ENCODE assay signal across 1 cellular context in the genomic region with DNA sequence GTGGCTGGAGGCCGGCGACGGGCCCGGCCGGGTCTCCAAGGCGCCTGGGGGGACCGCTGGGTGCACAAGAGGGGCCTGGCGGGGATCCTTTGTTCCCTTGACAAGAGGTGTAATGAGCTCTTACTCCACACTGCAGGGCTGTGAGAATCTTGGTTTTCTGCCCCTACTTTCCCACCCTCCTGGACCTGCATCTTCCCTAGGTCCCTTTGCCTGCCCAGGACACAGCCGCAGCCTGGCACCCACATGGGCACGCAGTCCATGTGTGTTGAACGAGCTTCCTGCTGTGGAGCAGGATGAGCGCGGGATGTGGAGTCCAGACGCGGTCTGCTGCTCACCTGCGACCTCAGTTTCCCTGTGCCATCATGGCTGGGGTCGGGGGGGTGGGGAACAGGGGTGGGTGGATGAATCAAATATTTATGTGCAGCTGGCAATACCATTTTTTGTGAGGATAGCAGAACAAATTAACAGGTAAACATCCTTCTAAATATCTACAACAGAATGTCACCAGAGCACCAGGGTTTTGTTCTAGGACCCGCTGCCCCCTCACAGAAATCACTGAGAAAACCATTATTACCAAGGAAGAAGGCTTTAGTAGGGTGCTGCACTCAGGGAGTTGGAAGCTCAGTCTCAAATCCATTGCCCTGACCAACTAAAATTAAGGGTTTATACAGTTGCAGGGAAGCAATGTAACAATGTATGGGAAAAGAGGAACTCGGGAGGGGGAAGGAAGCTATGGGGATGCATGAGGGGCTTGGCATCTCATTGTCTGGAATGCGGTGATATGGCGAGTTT.
TF ChIP-seq lines count a peak whose summit lies in the region.

No MANE protein-coding gene starts in this region.

TF ChIP-seq in GM12878, 131 proteins besides CTCF, POLR2A, EP300 and RAD21:
- no peak for TF ChIP-seq SMC3 (IDR thresholded peaks at IDR 0.05; ENCODE audit: borderline replicate concordance, low read length)
- TF ChIP-seq NR2C1 (IDR thresholded peaks at IDR 0.05) = no peak
- peak; percentile 16 for TF ChIP-seq MEF2B (IDR thresholded peaks at IDR 0.05; ENCODE audit: partially characterized antibody, poor library complexity, severe bottlenecking)
- TF ChIP-seq, protein P1, sequence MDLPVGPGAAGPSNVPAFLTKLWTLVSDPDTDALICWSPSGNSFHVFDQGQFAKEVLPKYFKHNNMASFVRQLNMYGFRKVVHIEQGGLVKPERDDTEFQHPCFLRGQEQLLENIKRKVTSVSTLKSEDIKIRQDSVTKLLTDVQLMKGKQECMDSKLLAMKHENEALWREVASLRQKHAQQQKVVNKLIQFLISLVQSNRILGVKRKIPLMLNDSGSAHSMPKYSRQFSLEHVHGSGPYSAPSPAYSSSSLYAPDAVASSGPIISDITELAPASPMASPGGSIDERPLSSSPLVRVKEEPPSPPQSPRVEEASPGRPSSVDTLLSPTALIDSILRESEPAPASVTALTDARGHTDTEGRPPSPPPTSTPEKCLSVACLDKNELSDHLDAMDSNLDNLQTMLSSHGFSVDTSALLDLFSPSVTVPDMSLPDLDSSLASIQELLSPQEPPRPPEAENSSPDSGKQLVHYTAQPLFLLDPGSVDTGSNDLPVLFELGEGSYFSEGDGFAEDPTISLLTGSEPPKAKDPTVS (IDR thresholded peaks at IDR 0.05; ENCODE audit: low read depth, low read length) = no peak
- no peak for TF ChIP-seq ZBTB4 (CRISPR knock-in tag; IDR thresholded peaks at IDR 0.05)
- TF ChIP-seq, protein P2, sequence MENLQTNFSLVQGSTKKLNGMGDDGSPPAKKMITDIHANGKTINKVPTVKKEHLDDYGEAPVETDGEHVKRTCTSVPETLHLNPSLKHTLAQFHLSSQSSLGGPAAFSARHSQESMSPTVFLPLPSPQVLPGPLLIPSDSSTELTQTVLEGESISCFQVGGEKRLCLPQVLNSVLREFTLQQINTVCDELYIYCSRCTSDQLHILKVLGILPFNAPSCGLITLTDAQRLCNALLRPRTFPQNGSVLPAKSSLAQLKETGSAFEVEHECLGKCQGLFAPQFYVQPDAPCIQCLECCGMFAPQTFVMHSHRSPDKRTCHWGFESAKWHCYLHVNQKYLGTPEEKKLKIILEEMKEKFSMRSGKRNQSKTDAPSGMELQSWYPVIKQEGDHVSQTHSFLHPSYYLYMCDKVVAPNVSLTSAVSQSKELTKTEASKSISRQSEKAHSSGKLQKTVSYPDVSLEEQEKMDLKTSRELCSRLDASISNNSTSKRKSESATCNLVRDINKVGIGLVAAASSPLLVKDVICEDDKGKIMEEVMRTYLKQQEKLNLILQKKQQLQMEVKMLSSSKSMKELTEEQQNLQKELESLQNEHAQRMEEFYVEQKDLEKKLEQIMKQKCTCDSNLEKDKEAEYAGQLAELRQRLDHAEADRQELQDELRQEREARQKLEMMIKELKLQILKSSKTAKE (IDR thresholded peaks at IDR 0.05; ENCODE audit: low read depth, poor library complexity, severe bottlenecking) = no peak
- no peak for TF ChIP-seq TCF7 (IDR thresholded peaks at IDR 0.05; ENCODE audit: borderline replicate concordance)
- TF ChIP-seq ZNF217 (IDR thresholded peaks at IDR 0.05) = no peak
- TF ChIP-seq EED (IDR thresholded peaks at IDR 0.05; ENCODE audit: low read depth) = no peak
- peak; percentile 2; the same call in 1 of the 2 replicates for TF ChIP-seq IKZF1 (conservative IDR thresholded peaks at IDR 0.05)
- TF ChIP-seq TCF3 (IDR thresholded peaks at IDR 0.05; ENCODE audit: borderline replicate concordance, insufficient read depth, low read depth, low read length) = no peak
